Comparison of ENCODE assay signal across 8 cellular contexts in genomic region chr10:3625959-3626751, GRCh38.
A peak's percentile ranks its signal among the peaks of the same experiment; 100 is the strongest.
DNase-seq lines count a peak whose midpoint lies in the region; ATAC-seq and TF ChIP-seq lines count a peak whose summit lies in the region.
"Had no signal": no experiment of that assay in that cellular context is flagged by ENCODE, and none has a peak within 500 bp of the region (broad histone marks: within the 10 kb centered on the region; RNA-seq: fewer than 3 reads in every experiment).

No MANE protein-coding gene starts in this region.

- H3K4me3 ChIP-seq in SJSA1 (no peak overlapping the region), transverse colon (no peak overlapping the region), lower leg skin (ENCODE audit: low read depth, poor library complexity, severe bottlenecking) (no peak overlapping the region)

- H3K4me1 ChIP-seq in SJSA1 (replicated peaks) (peaks cover 41% of the 10 kb centered on the region), transverse colon (peaks cover 0 to 6% (median 2%) of the 10 kb centered on the region in 4 donors)

- H3K9me3 ChIP-seq in SJSA1 (replicated peaks) (no peaks in the 10 kb centered on the region), transverse colon (peaks cover 0 to 2% of the 10 kb centered on the region in 2 donors)

- intact Hi-C loops in transverse colon (cut with DNase I; ENCODE audit: low total_unique reads), result no loop called here
- intact Hi-C loops in lower leg skin (cut with DNase I; ENCODE audit: low total_unique reads), result no loop called here

- DNase-seq in GM19238 (ENCODE audit: insufficient read length, low spot score) (peak; percentile 5), SJSA1 (ENCODE audit: low read depth in 1 of 2, low spot score in 2 of 2) (peak in 1 of 2 experiments; percentile 74), transverse colon (peak; percentile 13), ecto neural progenitor cell (ENCODE audit: low spot score) (no peak), T-helper 1 cell (no peak), lower leg skin (ENCODE audit: low spot score in 2 of 2) (no peak)
- DNase-seq: SHP77 had no signal

- H3K27ac ChIP-seq in SJSA1 (peak overlapping the region; percentile 92), transverse colon (peak overlapping the region in 1 of 4 donors; percentile 15)

- no peaks in the 10 kb centered on the region for H3K36me3 ChIP-seq in SJSA1
- no peaks in the 10 kb centered on the region for H3K36me3 ChIP-seq in transverse colon

- peak; percentile 83 for ATAC-seq in HG02938 (IDR thresholded peaks at IDR 0.05; ENCODE audit: unreplicated experiment)

- no peak for TF ChIP-seq POLR2A in transverse colon (IDR thresholded peaks at IDR 0.05)
- TF ChIP-seq POLR2A in lower leg skin (IDR thresholded peaks at IDR 0.05), result no peak

- no peak for TF ChIP-seq EP300 in transverse colon (IDR thresholded peaks at IDR 0.05; ENCODE audit: low read depth)

- in situ Hi-C loops in transverse colon (cut with MboI; ENCODE audit: low pct_ligation_motif_present in 1 of 4, low pct_unique_long_range_greater_than_20kb in 1 of 4, low sequenced_read_pairs in 3 of 4), result no loop called here

- H3K27me3 ChIP-seq in SJSA1 (replicated peaks) (no peaks in the 10 kb centered on the region), transverse colon (no peaks in the 10 kb centered on the region)

- 83 to 85% methylated on average over 9 to 11 of the region's 11 CpGs for WGBS in transverse colon (ENCODE audit: low coverage in 1 of 2), 2 donors
- 81 to 83% methylated on average over 11 of the region's 11 CpGs for WGBS in lower leg skin, 2 donors

- TF ChIP-seq CTCF in transverse colon (IDR thresholded peaks at IDR 0.05), result no peak
- TF ChIP-seq CTCF in lower leg skin (IDR thresholded peaks at IDR 0.05), result no peak

Comparison
In these comparisons a context has a peak if more than half of its experiments do, and no peak if none do; other contexts are left out.
1. DNase-seq: peak in GM19238 (single experiment) and transverse colon (single experiment); none in ecto neural progenitor cell (single experiment), T-helper 1 cell (0 of 5) and lower leg skin (0 of 2).